Comparison of ENCODE assay signal across 16 cellular contexts in the genomic region with DNA sequence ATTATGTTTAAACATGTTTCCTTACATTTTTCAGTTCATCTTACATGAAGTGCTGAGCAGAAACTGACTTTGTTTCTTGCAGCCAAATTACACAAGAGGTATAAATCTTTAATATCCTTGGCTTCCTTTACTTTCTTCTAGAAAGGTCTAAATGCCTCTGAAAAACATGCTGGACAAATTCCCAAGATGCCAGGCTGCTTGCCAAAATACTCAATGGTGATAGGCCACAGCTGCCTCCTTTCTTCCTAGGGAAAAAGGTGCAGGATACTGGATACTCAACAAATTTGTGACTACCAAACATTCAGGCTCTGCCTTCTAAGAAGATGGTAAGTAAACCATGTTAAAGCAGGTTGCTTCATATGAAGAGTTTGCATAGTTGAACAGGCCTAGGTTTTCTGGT. TPM values are rescaled to one million over a fixed set of nuclear protein-coding genes. Genes with fewer than 3 reads are reported as not detected.
DNase-seq lines count a peak whose midpoint lies in the region; ATAC-seq and TF ChIP-seq lines count a peak whose summit lies in the region.
"Had no signal": no experiment of that assay in that cellular context is flagged by ENCODE, and none has a peak within 500 bp of the region (broad histone marks: within the 10 kb centered on the region; RNA-seq: fewer than 3 reads in every experiment).

No MANE protein-coding gene starts in this region.

- H3K27me3 ChIP-seq in SK-N-SH (ENCODE audit: insufficient read depth): no peaks in the 10 kb centered on the region

- H3K4me2 ChIP-seq in SK-N-SH: no peak overlapping the region

- H3K9me3 ChIP-seq in SK-N-SH: no peaks in the 10 kb centered on the region

- no peak overlapping the region for H3K4me3 Mint-ChIP-seq in activated T-cell treated with anti-CD3 and anti-CD28 coated beads, Interleukin-2, amount 50 U/mL, for 72 hours
- H3K4me3 Mint-ChIP-seq: activated naive CD8-positive, alpha-beta T cell; B cell; natural killer cell had no signal

- H3K36me3 Mint-ChIP-seq in activated T-cell treated with anti-CD3 and anti-CD28 coated beads, Interleukin-2, amount 50 U/mL, for 72 hours (ENCODE audit: insufficient read depth in 2 of 2): no peaks in the 10 kb centered on the region
- H3K36me3 Mint-ChIP-seq: activated naive CD8-positive, alpha-beta T cell; natural killer cell had no signal

- no peaks in the 10 kb centered on the region for H3F3A ChIP-seq in SK-N-SH (replicated peaks; ENCODE audit: insufficient read depth)

- POLR2A ChIA-PET in SK-N-SH (lab: Yijun Ruan, JAX): no interaction called here

- H3K27ac Mint-ChIP-seq in activated T-cell treated with anti-CD3 and anti-CD28 coated beads, Interleukin-2, amount 50 U/mL, for 72 hours: no peak overlapping the region
- H3K27ac Mint-ChIP-seq: activated naive CD8-positive, alpha-beta T cell; B cell; natural killer cell had no signal

- H3K36me3 ChIP-seq in SK-N-SH (replicated peaks in 1 of 2; ENCODE audit: control insufficient read depth in 1 of 2, insufficient read depth in 2 of 2, low read length in 1 of 2): no peaks in the 10 kb centered on the region

- H3K4me1 Mint-ChIP-seq in activated T-cell treated with anti-CD3 and anti-CD28 coated beads, Interleukin-2, amount 50 U/mL, for 72 hours (ENCODE audit: low read depth): no peaks in the 10 kb centered on the region
- H3K4me1 Mint-ChIP-seq: natural killer cell had no signal

- H3K4me3 ChIP-seq in SK-N-SH (ENCODE audit: low read depth in 2 of 2, low read length in 1 of 2): no peak overlapping the region

- no peak for ATAC-seq in HG03025 (IDR thresholded peaks at IDR 0.05; ENCODE audit: low FRiP score, unreplicated experiment)
- ATAC-seq in activated T-cell treated with anti-CD3 and anti-CD28 coated beads, Interleukin-2, amount 50 U/mL, for 72 hours (replicated peaks in 1 of 2): no peak
- ATAC-seq in HG03520 (IDR thresholded peaks at IDR 0.05; ENCODE audit: unreplicated experiment): no peak
- ATAC-seq: natural killer cell had no signal

- H3K79me2 ChIP-seq in SK-N-SH (ENCODE audit: insufficient read depth): no peaks in the 10 kb centered on the region

- TF ChIP-seq RAD21 in SK-N-SH (IDR thresholded peaks at IDR 0.05; ENCODE audit: low read length): no peak

- H3K9me2 ChIP-seq in SK-N-SH: no peaks in the 10 kb centered on the region

- TF ChIP-seq EP300 in SK-N-SH (IDR thresholded peaks at IDR 0.05; ENCODE audit: borderline replicate concordance in 1 of 2, low read depth in 1 of 2, low read length in 1 of 2): no peak

- H3K9ac ChIP-seq in SK-N-SH: no peak overlapping the region

- no peak for TF ChIP-seq CTCF in SK-N-SH (IDR thresholded peaks at IDR 0.05)

- no peaks in the 10 kb centered on the region for H3K27me3 Mint-ChIP-seq in activated T-cell treated with anti-CD3 and anti-CD28 coated beads, Interleukin-2, amount 50 U/mL, for 72 hours (ENCODE audit: low read depth)
- H3K27me3 Mint-ChIP-seq: activated naive CD8-positive, alpha-beta T cell had no signal

- H3K4me1 ChIP-seq in SK-N-SH (ENCODE audit: control insufficient read depth in 1 of 2, insufficient read depth in 2 of 2, low read depth in 1 of 2, low read length in 1 of 2): no peaks in the 10 kb centered on the region

- no peak overlapping the region for H3K27ac ChIP-seq in SK-N-SH (ENCODE audit: low read depth in 2 of 2, low read length in 1 of 2)
- H3K27ac ChIP-seq: RWPE1 had no signal

- H4K20me1 ChIP-seq in SK-N-SH (ENCODE audit: insufficient read depth): no peaks in the 10 kb centered on the region

- CTCF ChIA-PET in SK-N-SH (lab: Yijun Ruan, JAX): interaction anchor here (0.7 to 0.8 kb wide), 2 partner anchors 12 to 149 kb away, joined by 3 read pairs; no protein-coding TSS in a partner anchor

- peaks cover 0 to under 1% of the 10 kb centered on the region in 2 donors for H3K9me3 Mint-ChIP-seq in activated T-cell treated with anti-CD3 and anti-CD28 coated beads, Interleukin-2, amount 50 U/mL, for 72 hours
- H3K9me3 Mint-ChIP-seq: natural killer cell had no signal

- H2AFZ ChIP-seq in SK-N-SH (ENCODE audit: low read depth): no peak overlapping the region

- DNase-seq in EH (ENCODE audit: low read depth): peak; percentile 64
- DNase-seq in SK-N-SH: no peak
- peak; percentile 51 for DNase-seq in fibroblast of gingiva (ENCODE audit: low read depth)
- peak; percentile 20 for DNase-seq in renal cortical epithelial cell (ENCODE audit: low read depth)
- DNase-seq in NCI-H1436 treated with DMSO at 0.1 percent for 48 hours (lab: John Stamatoyannopoulos, UW): no peak
- no peak for DNase-seq in activated T-cell treated with anti-CD3 and anti-CD28 coated beads, Interleukin-2, amount 50 U/mL, for 72 hours
- DNase-seq: activated CD4-positive, CD25-positive, alpha-beta regulatory T cell treated with anti-CD3 and anti-CD28 coated beads, Interleukin-2, amount 50 U/mL, for 72 hours; natural killer cell; NCI-H1048; stimulated activated CD4-positive, alpha-beta T cell treated with anti-CD3 and anti-CD28 coated beads, Interleukin-4, amount 100 ng/mL, for 24 hours; trophoblast cell had no signal

TF ChIP-seq in SK-N-SH, 30 proteins besides CTCF, POLR2A, EP300 and RAD21:
- no peak for TF ChIP-seq MEF2A (IDR thresholded peaks at IDR 0.05; ENCODE audit: borderline replicate concordance, low read depth)
- no peak for TF ChIP-seq ZBTB33 (IDR thresholded peaks at IDR 0.05; ENCODE audit: borderline replicate concordance, low read depth)
- peak; percentile 20; the same call in 1 of the 2 replicates for TF ChIP-seq TCF12 (IDR thresholded peaks at IDR 0.05)
- TF ChIP-seq POLR2AphosphoS5 (IDR thresholded peaks at IDR 0.05; ENCODE audit: low read depth, low read length): no peak
- TF ChIP-seq NFIC (IDR thresholded peaks at IDR 0.05; ENCODE audit: borderline replicate concordance): peak; percentile 27; the same call in 1 of the 2 replicates

RNA-seq across cellular contexts. Expression of gene GYG1, which starts 19.5 kb away (rescaled TPM):
- polyA plus RNA-seq in SK-N-SH (2012; rRNA removed): 16.8 and 21.7 TPM in 2 replicates
- polyA plus RNA-seq in SK-N-SH (2012; cell fraction: cytosol; rRNA removed): 21.0 and 23.2 TPM in 2 replicates
- 8.8 and 20.0 TPM in 2 replicates for polyA plus RNA-seq in SK-N-SH (2012; cell fraction: nucleus; rRNA removed)
- total RNA-seq in renal cortical epithelial cell: 25.0 and 37.5 TPM in 2 replicates
- total RNA-seq in activated T-cell treated with anti-CD3 and anti-CD28 coated beads, Interleukin-2, amount 50 U/mL, for 72 hours: 10 to 100 TPM; 14.1 to 21.7 TPM

Comparison
In these comparisons a context has a peak if more than half of its experiments do, and no peak if none do; other contexts are left out.
1. DNase-seq: peak in EH (single experiment), fibroblast of gingiva (single experiment) and renal cortical epithelial cell (single experiment); none in SK-N-SH (single experiment), NCI-H1436 treated with DMSO at 0.1 percent for 48 hours (single experiment) and activated T-cell treated with anti-CD3 and anti-CD28 coated beads, Interleukin-2, amount 50 U/mL, for 72 hours (0 of 2).